ENCODE assay signal across 13 cellular contexts in the genomic region with DNA sequence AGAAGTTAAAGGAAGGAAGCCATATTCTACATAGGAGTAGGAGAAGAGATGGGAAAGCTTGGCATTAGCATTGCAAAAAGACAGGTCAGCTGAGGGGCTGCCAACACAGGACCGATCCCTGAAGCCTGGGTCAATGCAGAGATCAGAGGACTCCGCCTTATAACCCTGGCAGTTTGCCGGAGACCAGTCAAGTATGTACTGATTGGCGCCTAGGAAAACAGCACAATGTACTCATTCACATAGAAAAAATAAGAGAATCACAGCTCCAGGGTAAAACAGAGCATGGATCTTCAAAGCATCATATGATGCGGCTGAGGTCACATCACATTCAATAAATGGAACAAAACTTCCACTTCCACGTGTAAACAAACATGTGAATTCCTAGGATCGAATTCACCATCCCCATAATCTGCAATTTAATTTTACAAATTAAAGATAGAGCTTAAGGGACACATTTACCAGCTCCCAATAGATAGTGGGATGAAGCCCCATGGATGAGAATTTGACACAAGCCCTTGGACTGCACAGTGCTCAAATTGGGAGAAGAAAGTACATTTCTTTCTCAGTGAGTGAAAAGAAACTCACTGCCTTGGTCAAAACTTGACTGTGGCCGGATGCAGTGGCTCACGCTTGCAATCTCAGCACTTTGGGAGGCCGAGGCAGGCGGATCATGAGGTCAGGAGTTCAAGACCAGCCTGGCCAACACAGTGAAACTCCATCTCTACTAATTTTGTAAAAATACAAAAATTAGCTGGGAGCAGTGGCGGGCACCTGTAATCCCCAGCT.
"Had no signal": no experiment of that assay in that cellular context is flagged by ENCODE, and none has a peak within 500 bp of the region (broad histone marks: within the 10 kb centered on the region; RNA-seq: fewer than 3 reads in every experiment).

No MANE protein-coding gene starts in this region.

- H3K27ac Mint-ChIP-seq: type B pancreatic cell had no signal

- H3K27me3 ChIP-seq: hepatocyte had no signal

- ATAC-seq: right cardiac atrium had no signal

- H3K4me2 ChIP-seq: hepatocyte had no signal

- H3K27me3 Mint-ChIP-seq: naive B cell had no signal

- H3K4me1 ChIP-seq: parathyroid adenoma had no signal

- H3K9me3 Mint-ChIP-seq: nephron progenitor cell, type B pancreatic cell had no signal

- H3K79me2 ChIP-seq: hepatocyte, parathyroid adenoma had no signal

- H3K27ac ChIP-seq: hepatocyte, parathyroid adenoma had no signal

- H3K4me3 Mint-ChIP-seq: nephron progenitor cell, type B pancreatic cell had no signal

- DNase-seq: cerebellar nuclear complex; dermis blood vessel endothelial cell; erythroblast; head of caudate nucleus; naive B cell; nephron progenitor cell; right cardiac atrium; small intestine; stimulated activated CD4-positive, alpha-beta T cell treated with anti-CD3 and anti-CD28 coated beads, Interleukin-12 subunit alpha, Interleukin-12 subunit beta, amount 100 ng/mL, for 4 hours; stimulated activated naive CD4-positive, alpha-beta T cell treated with Interleukin-2 at 50 U/mL for 16 hours had no signal

- H3K36me3 Mint-ChIP-seq: type B pancreatic cell had no signal

- H2AFZ ChIP-seq: hepatocyte, parathyroid adenoma had no signal

- H3K4me3 ChIP-seq: hepatocyte had no signal
